ENCODE assay signal across 16 cellular contexts in the genomic region with DNA sequence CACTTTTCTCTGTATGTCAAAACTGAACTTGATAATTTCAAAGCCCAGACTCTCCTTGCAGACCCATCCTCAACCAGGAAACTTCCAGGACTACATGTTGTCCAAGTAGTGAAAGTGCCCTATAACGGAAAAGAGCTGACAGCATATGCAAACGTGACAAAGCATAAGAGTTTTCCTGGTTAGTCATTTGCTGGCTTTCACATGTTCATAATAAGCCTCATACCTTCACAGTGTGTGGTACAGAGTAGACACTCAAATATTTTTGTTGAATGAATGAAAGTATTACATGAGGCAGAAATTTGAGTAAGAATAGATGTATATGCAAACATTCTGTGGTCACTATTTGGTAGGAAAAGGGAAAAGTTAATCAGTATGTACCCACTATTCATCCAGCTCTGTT.
"Had no signal": no experiment of that assay in that cellular context is flagged by ENCODE, and none has a peak within 500 bp of the region (broad histone marks: within the 10 kb centered on the region; RNA-seq: fewer than 3 reads in every experiment).

No MANE protein-coding gene starts in this region.

- ATAC-seq: foreskin keratinocyte; naive thymus-derived CD8-positive, alpha-beta T cell; stimulated activated memory B cell treated with anti-CD40 and anti-IgM and Interleukin-4, amounts not matched to agents 10 μg/mL and 1 μg/mL and 100 μg/mL, for 72 hours had no signal

- H3K27me3 ChIP-seq: breast epithelium, foreskin keratinocyte had no signal

- H3K4me3 ChIP-seq: breast epithelium had no signal

- DNase-seq: activated CD4-positive, alpha-beta T cell treated with anti-CD3 and anti-CD28 coated beads, Interleukin-2, amount 10 ng/mL, durations not matched to agents 7 days and 5 days; activated CD4-positive, CD25-positive, alpha-beta regulatory T cell; activated CD8-positive, alpha-beta memory T cell treated with anti-CD3 and anti-CD28 coated beads, Interleukin-2, amount 50 U/mL, for 48 hours; activated gamma-delta T cell treated with Interleukin-2 at 50 U/mL for 16 hours; activated naive CD8-positive, alpha-beta T cell treated with anti-CD3 and anti-CD28 coated beads for 36 hours; amygdala; cerebellar nuclear complex; effector memory CD4-positive, alpha-beta T cell; kidney glomerular epithelial cell; mesenchymal stem cell; naive thymus-derived CD8-positive, alpha-beta T cell; nucleus accumbens; stimulated activated CD4-positive, alpha-beta T cell treated with anti-CD3 and anti-CD28 coated beads, Interleukin-2, amount 100 ng/mL, for 48 hours had no signal

- H3K27ac ChIP-seq: breast epithelium, foreskin keratinocyte had no signal

- H3K36me3 ChIP-seq: breast epithelium had no signal

- H3K4me1 ChIP-seq: breast epithelium, foreskin keratinocyte had no signal
